Comparison of ENCODE assay signal across 8 cellular contexts in genomic region chr9:133114451-133114885, GRCh38. TPM values are rescaled to one million over a fixed set of nuclear protein-coding genes. Genes with fewer than 3 reads are reported as not detected.
A peak's percentile ranks its signal among the peaks of the same experiment; 100 is the strongest.
DNase-seq lines count a peak whose midpoint lies in the region; ATAC-seq, FAIRE-seq and TF ChIP-seq lines count a peak whose summit lies in the region.

No MANE protein-coding gene starts in this region.

- H3K9ac ChIP-seq in K562 (ENCODE audit: insufficient read depth in 1 of 2, low read depth in 2 of 2, low read length in 2 of 2) = peak overlapping the region in 1 of 2 experiments; percentile 85; a peak in 3 of 4 replicates

- H3K36me3 ChIP-seq in K562 (ENCODE audit: control insufficient read depth, insufficient read depth, low read length) = peaks cover 50% of the 10 kb centered on the region; the same call in 2 of the 3 replicates

- H3K79me2 ChIP-seq in K562 (ENCODE audit: control insufficient read depth, insufficient read depth, low read length) = peaks cover 75% of the 10 kb centered on the region

- no peak overlapping the region for H3K4me2 ChIP-seq in K562 (ENCODE audit: insufficient read depth, low read length)

- H3K9me3 ChIP-seq in K562 (replicated peaks; ENCODE audit: control insufficient read depth, insufficient read depth, low read depth, low read length) = no peaks in the 10 kb centered on the region

- no peak overlapping the region for H2AFZ ChIP-seq in K562 (ENCODE audit: low read depth, low read length)

- in situ Hi-C loops in K562 (cut with MboI) = no loop called here

- no peak for TF ChIP-seq POLR2A in K562 (conservative IDR thresholded peaks at IDR 0.05)

- POLR2A ChIA-PET in K562 (lab: Yijun Ruan, JAX) = interaction anchor here (0.8 to 1.7 kb wide), 5 partner anchors 9 to 124 kb away, joined by 3 to 7 read pairs (median 4); partner anchors contain the start of gene GTF3C5

- no peaks in the 10 kb centered on the region for H3K27me3 ChIP-seq in K562 (ENCODE audit: control insufficient read depth in 2 of 2, insufficient read depth in 2 of 2, low read length in 2 of 2)

- no peak for TF ChIP-seq EP300 in K562 (IDR thresholded peaks at IDR 0.05; ENCODE audit: low read length)

- H3K4me1 ChIP-seq in K562 (replicated peaks in 1 of 2; ENCODE audit: control insufficient read depth in 2 of 2, insufficient read depth in 2 of 2, low read length in 2 of 2) = peaks cover 28 to 75% of the 10 kb centered on the region in 2 experiments

- no peaks in the 10 kb centered on the region for H3K9me1 ChIP-seq in K562 (ENCODE audit: control insufficient read depth, insufficient read depth, low read length)

- CTCF ChIA-PET in K562 (lab: Yijun Ruan, JAX; ENCODE audit: low intra/inter-chr PET ratio) = interaction anchor here (0.6 kb wide), 1 partner anchor 73 kb away, joined by 3 read pairs; no protein-coding TSS in a partner anchor

- no peak for TF ChIP-seq CTCF in K562 (IDR thresholded peaks at IDR 0.05 in 2 of 3, conservative IDR thresholded peaks at IDR 0.05 in 1 of 3; ENCODE audit: insufficient read depth in 2 of 3, low read depth in 1 of 3, low read length in 3 of 3)

- H4K20me1 ChIP-seq in K562 (replicated peaks; ENCODE audit: control insufficient read depth, insufficient read depth, low read length) = peaks cover 20% of the 10 kb centered on the region

- no peak overlapping the region for H3K27ac ChIP-seq in K562 (ENCODE audit: extremely low read depth, low read depth, low read length)

- ATAC-seq in HG02610 (IDR thresholded peaks at IDR 0.05; ENCODE audit: unreplicated experiment) (peak; percentile 22), K562 (no peak; the same call in 1 of the 3 replicates), HG02588 (IDR thresholded peaks at IDR 0.05; ENCODE audit: unreplicated experiment) (no peak)

- intact Hi-C loops in K562 (cut with micrococcal nuclease) = no loop called here

- DNase-seq in AG08395 (ENCODE audit: low spot score) (peak; percentile 49), K562 (ENCODE audit: extremely low read depth in 1 of 4, low spot score in 3 of 4) (no peak), midbrain (lab: John Stamatoyannopoulos, UW) (peak; percentile 75), ecto neural progenitor cell (ENCODE audit: low spot score) (no peak), NOMO-1 (lab: John Stamatoyannopoulos, UW; ENCODE audit: unreplicated experiment in 2 of 2) (no peak), OCI-M1 (lab: John Stamatoyannopoulos, UW) (no peak)

- no peak overlapping the region for H3K4me3 ChIP-seq in K562

- FAIRE-seq in K562 (lab: Jason Lieb, UNC) = no peak

- BruUV-seq in K562 (replicated peaks; lab: Mats Ljungman, UMichigan) = no TSS peak

- 79% methylated on average over 8 of the region's 8 CpGs for WGBS in K562 (ENCODE audit: insufficient coverage, low coverage, missing lambda C conversion rate)

- no peak for TF ChIP-seq RAD21 in K562 (CRISPR knock-in tag; conservative IDR thresholded peaks at IDR 0.05 in 1 of 2, IDR thresholded peaks at IDR 0.05 in 1 of 2)

TF ChIP-seq in K562, 482 proteins besides CTCF, POLR2A, EP300 and RAD21 (continues in another document):
- TF ChIP-seq MTA2 (IDR thresholded peaks at IDR 0.05; ENCODE audit: low read depth) = no peak
- TF ChIP-seq, protein P1, sequence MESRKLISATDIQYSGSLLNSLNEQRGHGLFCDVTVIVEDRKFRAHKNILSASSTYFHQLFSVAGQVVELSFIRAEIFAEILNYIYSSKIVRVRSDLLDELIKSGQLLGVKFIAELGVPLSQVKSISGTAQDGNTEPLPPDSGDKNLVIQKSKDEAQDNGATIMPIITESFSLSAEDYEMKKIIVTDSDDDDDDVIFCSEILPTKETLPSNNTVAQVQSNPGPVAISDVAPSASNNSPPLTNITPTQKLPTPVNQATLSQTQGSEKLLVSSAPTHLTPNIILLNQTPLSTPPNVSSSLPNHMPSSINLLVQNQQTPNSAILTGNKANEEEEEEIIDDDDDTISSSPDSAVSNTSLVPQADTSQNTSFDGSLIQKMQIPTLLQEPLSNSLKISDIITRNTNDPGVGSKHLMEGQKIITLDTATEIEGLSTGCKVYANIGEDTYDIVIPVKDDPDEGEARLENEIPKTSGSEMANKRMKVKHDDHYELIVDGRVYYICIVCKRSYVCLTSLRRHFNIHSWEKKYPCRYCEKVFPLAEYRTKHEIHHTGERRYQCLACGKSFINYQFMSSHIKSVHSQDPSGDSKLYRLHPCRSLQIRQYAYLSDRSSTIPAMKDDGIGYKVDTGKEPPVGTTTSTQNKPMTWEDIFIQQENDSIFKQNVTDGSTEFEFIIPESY (CRISPR knock-in tag; IDR thresholded peaks at IDR 0.05) = peak; percentile 47

RNA-seq across cellular contexts. Expression of gene RALGDS, which starts 6.6 kb away (rescaled TPM):
- total RNA-seq in K562 (2011; cell fraction: chromatin; rRNA removed; ENCODE audit: low replicate concordance) = 62.0 and 176 TPM in 2 replicates
- 78.8 and 97.7 TPM in 2 replicates for total RNA-seq in K562 (2011; cell fraction: nucleolus; rRNA removed)
- total RNA-seq in K562 (2011; cell fraction: nucleoplasm; rRNA removed) = 55.4 and 58.4 TPM in 2 replicates
- total RNA-seq in K562 (2014; rRNA removed) (27.1 and 36.2 TPM in 2 replicates), K562 (2014; rRNA removed; fragmentation: Illumina TruSeq; extraction: Trizol) (9.4 and 12.0 TPM in 2 replicates), K562 (2015; rRNA removed; fragmentation: Illumina TruSeq; extraction: Trizol) (25.8 and 25.9 TPM in 2 replicates), K562 (2021) (28.6 and 37.3 TPM in 2 replicates)
- polyA plus RNA-seq in K562 (2011; rRNA removed) (40.3 and 45.9 TPM in 2 replicates), K562 (2014; fragmentation: Illumina TruSeq; extraction: Trizol) (28.7 and 34.9 TPM in 2 replicates), K562 (2014; fragmentation: Nextera tagmentation; extraction: Ambion mirVana) (1 to 10 TPM in 1 of 2 experiments, under 1 TPM in 1; 0.75 to 2.4 TPM), K562 (2014; rRNA removed) (39.5 and 43.3 TPM in 2 replicates)
- polyA plus RNA-seq in K562 (2011; cell fraction: cytosol; rRNA removed) = 34.7 and 62.2 TPM in 2 replicates
- polyA plus RNA-seq in K562 (2011; cell fraction: nucleus; rRNA removed) = 170 and 326 TPM in 2 replicates
- polyA plus RNA-seq in K562 (2012) = 26.3 and 47.2 TPM in 2 replicates
- polyA minus RNA-seq in K562 (2011; rRNA and poly(A)+ RNA removed) = 12.0 and 17.4 TPM in 2 replicates
- polyA minus RNA-seq in K562 (2011; cell fraction: cytosol; rRNA and poly(A)+ RNA removed) = 13.6 and 18.5 TPM in 2 replicates
- 30.2 and 36.5 TPM in 2 replicates for polyA minus RNA-seq in K562 (2011; cell fraction: nucleus; rRNA and poly(A)+ RNA removed)

RNA-seq across cellular contexts. Expression of gene GBGT1, which starts 49.2 kb away (rescaled TPM):
- total RNA-seq in K562 (2011; cell fraction: chromatin; rRNA removed; ENCODE audit: low replicate concordance) = 36.0 and 113 TPM in 2 replicates
- total RNA-seq in K562 (2011; cell fraction: nucleolus; rRNA removed) = 65.4 and 76.9 TPM in 2 replicates
- total RNA-seq in K562 (2011; cell fraction: nucleoplasm; rRNA removed) = 49.2 and 52.3 TPM in 2 replicates
- 20.7 and 23.6 TPM in 2 replicates for total RNA-seq in K562 (2014; rRNA removed)
- 6.3 and 9.4 TPM in 2 replicates for total RNA-seq in K562 (2014; rRNA removed; fragmentation: Illumina TruSeq; extraction: Trizol)
- total RNA-seq in K562 (2015; rRNA removed; fragmentation: Illumina TruSeq; extraction: Trizol) = 13.7 and 15.3 TPM in 2 replicates
- total RNA-seq in K562 (2021) = 24.6 and 25.8 TPM in 2 replicates
- 10.1 and 20.2 TPM in 2 replicates for polyA plus RNA-seq in K562 (2011; rRNA removed)
- polyA plus RNA-seq in K562 (2011; cell fraction: cytosol; rRNA removed) = 19.0 and 25.7 TPM in 2 replicates
- 44.6 and 60.7 TPM in 2 replicates for polyA plus RNA-seq in K562 (2011; cell fraction: nucleus; rRNA removed)
- polyA plus RNA-seq in K562 (2012) = 11.5 and 21.9 TPM in 2 replicates
- 17.8 and 18.8 TPM in 2 replicates for polyA plus RNA-seq in K562 (2014; fragmentation: Illumina TruSeq; extraction: Trizol)
- polyA plus RNA-seq in K562 (2014; fragmentation: Nextera tagmentation; extraction: Ambion mirVana) = 1 to 10 TPM in 1 of 2 experiments, under 1 TPM in 1; 0.55 to 1.6 TPM
- 16.1 and 20.6 TPM in 2 replicates for polyA plus RNA-seq in K562 (2014; rRNA removed)
- polyA minus RNA-seq in K562 (2011; rRNA and poly(A)+ RNA removed) = 12.7 and 14.4 TPM in 2 replicates
- 12.8 and 20.2 TPM in 2 replicates for polyA minus RNA-seq in K562 (2011; cell fraction: cytosol; rRNA and poly(A)+ RNA removed)
- polyA minus RNA-seq in K562 (2011; cell fraction: nucleus; rRNA and poly(A)+ RNA removed) = 24.2 and 31.3 TPM in 2 replicates

RNA-seq across cellular contexts. Expression of gene CEL, which starts 52.7 kb away (rescaled TPM):
- 2.0 and 6.1 TPM in 2 replicates for total RNA-seq in K562 (2011; cell fraction: chromatin; rRNA removed; ENCODE audit: low replicate concordance)
- 2.8 and 3.8 TPM in 2 replicates for total RNA-seq in K562 (2011; cell fraction: nucleolus; rRNA removed)
- total RNA-seq in K562 (2011; cell fraction: nucleoplasm; rRNA removed) = 2.3 TPM in 2 replicates
- total RNA-seq in K562 (2014; rRNA removed) = 0.09 and 0.45 TPM in 2 replicates
- 0.15 and 0.16 TPM in 2 replicates for total RNA-seq in K562 (2014; rRNA removed; fragmentation: Illumina TruSeq; extraction: Trizol)
- total RNA-seq in K562 (2015; rRNA removed; fragmentation: Illumina TruSeq; extraction: Trizol) = 0.51 and 0.53 TPM in 2 replicates
- 3.0 and 4.0 TPM in 2 replicates for total RNA-seq in K562 (2021)
- polyA plus RNA-seq in K562 (2011; rRNA removed) = 0.46 and 0.65 TPM in 2 replicates
- 0.32 and 0.43 TPM in 2 replicates for polyA plus RNA-seq in K562 (2011; cell fraction: cytosol; rRNA removed)
- polyA plus RNA-seq in K562 (2011; cell fraction: nucleus; rRNA removed) = 2.8 and 6.2 TPM in 2 replicates
- polyA plus RNA-seq in K562 (2012) = 0.77 and 2.3 TPM in 2 replicates
- polyA plus RNA-seq in K562 (2014; fragmentation: Illumina TruSeq; extraction: Trizol) = 0.62 and 0.91 TPM in 2 replicates
- not detected for polyA plus RNA-seq in K562 (2014; fragmentation: Nextera tagmentation; extraction: Ambion mirVana)
- polyA plus RNA-seq in K562 (2014; rRNA removed) = 0.57 and 0.77 TPM in 2 replicates
- 0.14 and 0.21 TPM in 2 replicates for polyA minus RNA-seq in K562 (2011; rRNA and poly(A)+ RNA removed)
- not detected in 2 replicates for polyA minus RNA-seq in K562 (2011; cell fraction: cytosol; rRNA and poly(A)+ RNA removed)
- polyA minus RNA-seq in K562 (2011; cell fraction: nucleus; rRNA and poly(A)+ RNA removed) = 0.54 and 0.89 TPM in 2 replicates

Comparison
In these comparisons a context has a peak if more than half of its experiments do, and no peak if none do; other contexts are left out.
1. DNase-seq: peak in AG08395 (single experiment) and midbrain (single experiment); none in K562 (0 of 4), ecto neural progenitor cell (single experiment), NOMO-1 (0 of 2) and OCI-M1 (single experiment).